Comparison of ENCODE assay signal across 18 cellular contexts in genomic region chr16:72946474-72947194, GRCh38.
DNase-seq lines count a peak whose midpoint lies in the region; ATAC-seq and TF ChIP-seq lines count a peak whose summit lies in the region.
"Had no signal": no experiment of that assay in that cellular context is flagged by ENCODE, and none has a peak within 500 bp of the region (broad histone marks: within the 10 kb centered on the region; RNA-seq: fewer than 3 reads in every experiment).

No MANE protein-coding gene starts in this region.

- H3K36me3 ChIP-seq in neural progenitor cell (no peaks in the 10 kb centered on the region), suprapubic skin (peaks cover 13% of the 10 kb centered on the region)

- H3K4me1 Mint-ChIP-seq in neural progenitor cell: peaks cover 38% of the 10 kb centered on the region
- H3K4me1 Mint-ChIP-seq in T-cell: no peaks in the 10 kb centered on the region

- H3K4me3 ChIP-seq in cardiac fibroblast (replicated peaks in 1 of 2; ENCODE audit: low read depth in 2 of 2, low read length in 2 of 2) (no peak overlapping the region), neural progenitor cell (no peak overlapping the region), suprapubic skin (no peak overlapping the region)
- H3K4me3 ChIP-seq: PC-9, spleen had no signal

- H3K4me3 Mint-ChIP-seq in neural progenitor cell: no peak overlapping the region
- no peak overlapping the region for H3K4me3 Mint-ChIP-seq in T-cell

- H3K27ac Mint-ChIP-seq in neural progenitor cell (peak overlapping the region; percentile 68), T-cell (no peak overlapping the region)
- H3K27ac Mint-ChIP-seq: activated naive CD4-positive, alpha-beta T cell treated with anti-CD3 and anti-CD28 coated beads, Interleukin-2, amount 50 U/mL, for 72 hours had no signal

- H3K4me1 ChIP-seq in neural progenitor cell: peaks cover 22% of the 10 kb centered on the region
- no peaks in the 10 kb centered on the region for H3K4me1 ChIP-seq in suprapubic skin
- H3K4me1 ChIP-seq: spleen had no signal

- intact Hi-C loops in left ventricle myocardium superior (cut with micrococcal nuclease): no loop called here

- peaks cover 66% of the 10 kb centered on the region for H3K36me3 Mint-ChIP-seq in neural progenitor cell
- no peaks in the 10 kb centered on the region for H3K36me3 Mint-ChIP-seq in T-cell
- H3K36me3 Mint-ChIP-seq: activated naive CD4-positive, alpha-beta T cell treated with anti-CD3 and anti-CD28 coated beads, Interleukin-2, amount 50 U/mL, for 72 hours had no signal

- H3K9ac ChIP-seq in neural progenitor cell: no peak overlapping the region
- H3K9ac ChIP-seq: KMS-11 had no signal

- POLR2A ChIA-PET in T-cell (lab: Charles Lee): no interaction called here

- ATAC-seq in left ventricle myocardium superior: peak; percentile 90
- no peak for ATAC-seq in T-cell (replicated peaks in 1 of 4)
- ATAC-seq in GM18502 (IDR thresholded peaks at IDR 0.05; ENCODE audit: poor library complexity, unreplicated experiment): no peak
- ATAC-seq: activated naive CD4-positive, alpha-beta T cell treated with anti-CD3 and anti-CD28 coated beads, Interleukin-2, amount 50 U/mL, for 72 hours had no signal

- no peak overlapping the region for H3K4me2 ChIP-seq in neural progenitor cell
- H3K4me2 ChIP-seq: KMS-11, PC-9 had no signal

- H3F3A ChIP-seq in neural progenitor cell (ENCODE audit: low read depth): peaks cover 12% of the 10 kb centered on the region

- no peaks in the 10 kb centered on the region for H3K9me3 ChIP-seq in neural progenitor cell (ENCODE audit: low read depth)
- no peaks in the 10 kb centered on the region for H3K9me3 ChIP-seq in suprapubic skin
- H3K9me3 ChIP-seq: spleen had no signal

- TF ChIP-seq POLR2A in suprapubic skin (IDR thresholded peaks at IDR 0.05): no peak

- no peak overlapping the region for H2AFZ ChIP-seq in neural progenitor cell (replicated peaks)
- H2AFZ ChIP-seq: PC-9 had no signal

- no peaks in the 10 kb centered on the region for H3K79me2 ChIP-seq in neural progenitor cell (ENCODE audit: low read depth)

- H3K27me3 Mint-ChIP-seq in neural progenitor cell (ENCODE audit: insufficient read depth, low read depth): peaks cover 6% of the 10 kb centered on the region
- no peaks in the 10 kb centered on the region for H3K27me3 Mint-ChIP-seq in T-cell

- H3K9me3 Mint-ChIP-seq in neural progenitor cell (peaks cover 3% of the 10 kb centered on the region), T-cell (no peaks in the 10 kb centered on the region)
- H3K9me3 Mint-ChIP-seq: activated naive CD4-positive, alpha-beta T cell treated with anti-CD3 and anti-CD28 coated beads, Interleukin-2, amount 50 U/mL, for 72 hours had no signal

- no peak for TF ChIP-seq CTCF in cardiac fibroblast (IDR thresholded peaks at IDR 0.05; ENCODE audit: low read depth, low read length)
- TF ChIP-seq CTCF in neural progenitor cell (IDR thresholded peaks at IDR 0.05): no peak
- no peak for TF ChIP-seq CTCF in suprapubic skin (IDR thresholded peaks at IDR 0.05)

- H4K20me1 ChIP-seq in neural progenitor cell (ENCODE audit: low read depth): peaks cover 19% of the 10 kb centered on the region

- H3K27ac ChIP-seq in neural progenitor cell (no peak overlapping the region), suprapubic skin (peak overlapping the region; percentile 11), substantia nigra (ENCODE audit: low read depth, low read length, poor library complexity, severe bottlenecking) (no peak overlapping the region)
- H3K27ac ChIP-seq: KMS-11, PC-9, spleen had no signal

- 89% methylated on average over 15 of the region's 15 CpGs for WGBS in suprapubic skin

- no peaks in the 10 kb centered on the region for H3K27me3 ChIP-seq in neural progenitor cell
- H3K27me3 ChIP-seq in suprapubic skin: no peaks in the 10 kb centered on the region
- H3K27me3 ChIP-seq: spleen had no signal

- CTCF ChIA-PET in T-cell (lab: Charles Lee): no interaction called here

- DNase-seq in cardiac fibroblast (ENCODE audit: low read depth in 2 of 2) (peak; percentile 70 to 82), left ventricle myocardium superior (peak; percentile 63), neural progenitor cell (ENCODE audit: low spot score) (no peak), suprapubic skin (ENCODE audit: low spot score in 2 of 2) (peak in 1 of 2 donors; percentile 51), NCI-H146 (lab: John Stamatoyannopoulos, UW) (no peak), substantia nigra (lab: John Stamatoyannopoulos, UW) (no peak), T-cell (no peak)
- DNase-seq: activated CD4-positive, CD25-positive, alpha-beta regulatory T cell; activated CD8-positive, alpha-beta memory T cell treated with anti-CD3 and anti-CD28 coated beads, Interleukin-2, amount 50 U/mL, for 4 hours; erythroblast; NCI-H1694; NCI-H524; PC-9; SW 1271 had no signal

- no peak for TF ChIP-seq EP300 in suprapubic skin (IDR thresholded peaks at IDR 0.05)

Comparison
In these comparisons a context has a peak if more than half of its experiments do, and no peak if none do; other contexts are left out.
1. DNase-seq: peak in cardiac fibroblast (2 of 2) and left ventricle myocardium superior (single experiment); none in neural progenitor cell (single experiment), NCI-H146 (single experiment), substantia nigra (0 of 49) and T-cell (0 of 34).